8 cellular contexts compared by ENCODE assay signal in genomic region chr10:33333260-33334169, GRCh38. TPM values are rescaled to one million over a fixed set of nuclear protein-coding genes. Genes with fewer than 3 reads are reported as not detected.
DNase-seq lines count a peak whose midpoint lies in the region; ATAC-seq and TF ChIP-seq lines count a peak whose summit lies in the region.

No MANE protein-coding gene starts in this region.

- no peaks in the 10 kb centered on the region for H3K9me3 Mint-ChIP-seq in T-helper 2 cell treated with Interferon-gamma antibody and Interleukin-4, amounts not matched to agents 5 μg/mL and 100 μg/mL, for 36 hours
- H3K9me3 Mint-ChIP-seq in neural progenitor cell: no peaks in the 10 kb centered on the region

- H3K27ac ChIP-seq in BLaER1 treated with 17β-estradiol and CSF1 and Interleukin-3, amounts not matched to agents 10 nM and 100 nM: peak overlapping the region; percentile 48 to 98 (median 67)
- H3K27ac ChIP-seq in neural progenitor cell: no peak overlapping the region

- H3K4me3 ChIP-seq in BLaER1 treated with 17β-estradiol and CSF1 and Interleukin-3, amounts not matched to agents 10 nM and 100 nM: peak overlapping the region; percentile 65 to 97 (median 75)
- H3K4me3 ChIP-seq in HFF-Myc (replicated peaks; ENCODE audit: low read depth, low read length): peak overlapping the region; percentile 86
- peak overlapping the region; percentile 88 for H3K4me3 ChIP-seq in endocrine pancreas (ENCODE audit: control insufficient read depth, insufficient read depth, low read length)
- H3K4me3 ChIP-seq in neural progenitor cell: peak overlapping the region; percentile 73

- H3K36me3 ChIP-seq in BLaER1 treated with 17β-estradiol and CSF1 and Interleukin-3, amounts not matched to agents 10 nM and 100 nM: peaks cover 0 to 43% (median 0%) of the 10 kb centered on the region in 11 experiments; a peak in 6 of 22 replicates
- H3K36me3 ChIP-seq in endocrine pancreas (ENCODE audit: control insufficient read depth, insufficient read depth, low read length) (peaks cover 1% of the 10 kb centered on the region), neural progenitor cell (no peaks in the 10 kb centered on the region)

- peak overlapping the region; percentile 92 for H2AFZ ChIP-seq in neural progenitor cell (replicated peaks)

- TF ChIP-seq CTCF in HFF-Myc (IDR thresholded peaks at IDR 0.05; ENCODE audit: low read depth, low read length, missing control alignments) (no peak), neural progenitor cell (IDR thresholded peaks at IDR 0.05) (no peak)

- peaks cover 0 to 50% (median 14%) of the 10 kb centered on the region in 11 experiments; a peak in 12 of 22 replicates for H4K20me1 ChIP-seq in BLaER1 treated with 17β-estradiol and CSF1 and Interleukin-3, amounts not matched to agents 10 nM and 100 nM
- H4K20me1 ChIP-seq in neural progenitor cell (ENCODE audit: low read depth): no peaks in the 10 kb centered on the region

- ATAC-seq in GM18870 (IDR thresholded peaks at IDR 0.05; ENCODE audit: unreplicated experiment): no peak

- peak overlapping the region; percentile 71 to 99 (median 80) for H3K9ac ChIP-seq in BLaER1 treated with 17β-estradiol and CSF1 and Interleukin-3, amounts not matched to agents 10 nM and 100 nM
- H3K9ac ChIP-seq in endocrine pancreas (ENCODE audit: control insufficient read depth, insufficient read depth, low read length): peak overlapping the region; percentile 11
- no peak overlapping the region for H3K9ac ChIP-seq in neural progenitor cell

- H3K4me2 ChIP-seq in BLaER1 treated with 17β-estradiol and CSF1 and Interleukin-3, amounts not matched to agents 10 nM and 100 nM: peak overlapping the region; percentile 85 to 100 (median 98)
- H3K4me2 ChIP-seq in neural progenitor cell: peak overlapping the region; percentile 97

- H3K36me3 Mint-ChIP-seq in T-helper 2 cell treated with Interferon-gamma antibody and Interleukin-4, amounts not matched to agents 5 μg/mL and 100 μg/mL, for 36 hours (ENCODE audit: low read depth): peaks cover 3% of the 10 kb centered on the region
- H3K36me3 Mint-ChIP-seq in neural progenitor cell: peaks cover 15% of the 10 kb centered on the region

- H3K4me1 ChIP-seq in BLaER1 treated with 17β-estradiol and CSF1 and Interleukin-3, amounts not matched to agents 10 nM and 100 nM: peaks cover 31 to 39% (median 37%) of the 10 kb centered on the region in 10 experiments
- H3K4me1 ChIP-seq in endocrine pancreas (ENCODE audit: control insufficient read depth, insufficient read depth, low read length) (peaks cover 16% of the 10 kb centered on the region), neural progenitor cell (peaks cover 33% of the 10 kb centered on the region)

- peaks cover 19% of the 10 kb centered on the region for H3K4me1 Mint-ChIP-seq in T-helper 2 cell treated with Interferon-gamma antibody and Interleukin-4, amounts not matched to agents 5 μg/mL and 100 μg/mL, for 36 hours (ENCODE audit: low read depth)
- peaks cover 49% of the 10 kb centered on the region for H3K4me1 Mint-ChIP-seq in neural progenitor cell

- no peaks in the 10 kb centered on the region for H3K79me2 ChIP-seq in neural progenitor cell (ENCODE audit: low read depth)

- peaks cover 43% of the 10 kb centered on the region for H3F3A ChIP-seq in neural progenitor cell (ENCODE audit: low read depth)

- DNase-seq in HFF-Myc (ENCODE audit: extremely low read depth, low read depth) (no peak), neural progenitor cell (ENCODE audit: low spot score) (no peak), NCI-H345 treated with DMSO at 0.1 percent for 48 hours (lab: John Stamatoyannopoulos, UW; ENCODE audit: unreplicated experiment) (no peak), GM19240 (ENCODE audit: insufficient read length, low spot score) (no peak)
- DNase-seq in T-helper 2 cell treated with Interferon-gamma antibody and Interleukin-4, amounts not matched to agents 5 μg/mL and 100 μg/mL, for 36 hours (ENCODE audit: low spot score): peak; percentile 56

- H3K4me3 Mint-ChIP-seq in T-helper 2 cell treated with Interferon-gamma antibody and Interleukin-4, amounts not matched to agents 5 μg/mL and 100 μg/mL, for 36 hours: peak overlapping the region; percentile 82
- H3K4me3 Mint-ChIP-seq in neural progenitor cell: peak overlapping the region; percentile 98

- H3K27me3 ChIP-seq in BLaER1 treated with 17β-estradiol and CSF1 and Interleukin-3, amounts not matched to agents 10 nM and 100 nM: peaks cover 0 to 77% (median 70%) of the 10 kb centered on the region in 11 experiments; a peak in 20 of 22 replicates
- H3K27me3 ChIP-seq in endocrine pancreas (ENCODE audit: control insufficient read depth, insufficient read depth, low read length) (no peaks in the 10 kb centered on the region), neural progenitor cell (peaks cover 64% of the 10 kb centered on the region)

- 0 out of 22 replicates have a peak, but pooled peaks cover 0 to 5% (median 0%) of the 10 kb centered on the region in 11 experiments for H3K9me3 ChIP-seq in BLaER1 treated with 17β-estradiol and CSF1 and Interleukin-3, amounts not matched to agents 10 nM and 100 nM (replicated peaks in 1 of 11)
- H3K9me3 ChIP-seq in endocrine pancreas (ENCODE audit: control insufficient read depth, low read length): no peaks in the 10 kb centered on the region
- H3K9me3 ChIP-seq in neural progenitor cell (ENCODE audit: low read depth): no peaks in the 10 kb centered on the region

- peak overlapping the region; percentile 17 for H3K27ac Mint-ChIP-seq in T-helper 2 cell treated with Interferon-gamma antibody and Interleukin-4, amounts not matched to agents 5 μg/mL and 100 μg/mL, for 36 hours
- peak overlapping the region; percentile 6 for H3K27ac Mint-ChIP-seq in neural progenitor cell

- peaks cover 69% of the 10 kb centered on the region for H3K27me3 Mint-ChIP-seq in T-helper 2 cell treated with Interferon-gamma antibody and Interleukin-4, amounts not matched to agents 5 μg/mL and 100 μg/mL, for 36 hours (ENCODE audit: low read depth)
- peaks cover 8% of the 10 kb centered on the region for H3K27me3 Mint-ChIP-seq in neural progenitor cell (ENCODE audit: insufficient read depth, low read depth)

RNA-seq across cellular contexts. Expression of gene NRP1, which starts 1.0 kb away (rescaled TPM):
- 1.9 and 2.0 TPM in 2 replicates for total RNA-seq in neural progenitor cell (ENCODE audit: low replicate concordance)
